In genomic region chr12:119375619-119376018, GRCh38 we compare ENCODE assay signal across 18 cellular contexts. TPM values are rescaled to one million over a fixed set of nuclear protein-coding genes. Genes with fewer than 3 reads are reported as not detected.
DNase-seq lines count a peak whose midpoint lies in the region; ATAC-seq, FAIRE-seq and TF ChIP-seq lines count a peak whose summit lies in the region.
"Had no signal": no experiment of that assay in that cellular context is flagged by ENCODE, and none has a peak within 500 bp of the region (broad histone marks: within the 10 kb centered on the region; RNA-seq: fewer than 3 reads in every experiment).

No MANE protein-coding gene starts in this region.

- peak; percentile 16 for DNase-seq in GM12892 (ENCODE audit: insufficient read length)
- DNase-seq in NB4 (ENCODE audit: low read depth), result peak; percentile 87
- DNase-seq in inferior parietal cortex (ENCODE audit: extremely low spot score), result peak; percentile 5
- DNase-seq in H4 (ENCODE audit: low spot score), result no peak
- no peak for DNase-seq in germinal center (ENCODE audit: low spot score)
- DNase-seq: activated T-cell treated with anti-CD3 and anti-CD28 coated beads, Interleukin-2, amount 50 U/mL, for 1 hour; psoas muscle; trophoblast cell had no signal

- H3K9me3 ChIP-seq in BLaER1, result no peaks in the 10 kb centered on the region

- TF ChIP-seq POLR2A in GM12892 (IDR thresholded peaks at IDR 0.05; ENCODE audit: low read depth, low read length) (no peak), NB4 (IDR thresholded peaks at IDR 0.05; ENCODE audit: extremely low read depth, insufficient read length) (no peak)

- peaks cover 59% of the 10 kb centered on the region for H3K4me1 ChIP-seq in BLaER1
- H3K4me1 ChIP-seq: psoas muscle had no signal

- H3K4me3 ChIP-seq in BLaER1 (peak overlapping the region; percentile 43; the same call in 1 of the 2 replicates), NB4 (ENCODE audit: low read depth, low read length) (no peak overlapping the region)
- H3K4me3 ChIP-seq: psoas muscle had no signal

- no peaks in the 10 kb centered on the region for H3K36me3 ChIP-seq in BLaER1

- H3K9ac ChIP-seq in BLaER1, result peak overlapping the region; percentile 61; the same call in 1 of the 2 replicates

- peak; percentile 91 for FAIRE-seq in GM12892 (lab: Jason Lieb, UNC)

- ATAC-seq in HG03439 (IDR thresholded peaks at IDR 0.05; ENCODE audit: unreplicated experiment) (no peak), GM21526 (IDR thresholded peaks at IDR 0.05; ENCODE audit: low FRiP score, unreplicated experiment) (no peak)
- ATAC-seq: HCT116, psoas muscle had no signal

- peak overlapping the region; percentile 88 for H3K4me2 ChIP-seq in BLaER1

- no peaks in the 10 kb centered on the region for H3K27me3 ChIP-seq in BLaER1

- peak overlapping the region; percentile 60 for H3K27ac ChIP-seq in BLaER1
- H3K27ac ChIP-seq: psoas muscle had no signal

- TF ChIP-seq CTCF in NB4 (IDR thresholded peaks at IDR 0.05; ENCODE audit: low read depth, low read length), result no peak

- no peaks in the 10 kb centered on the region for H4K20me1 ChIP-seq in BLaER1

RNA-seq across cellular contexts. Expression of gene CCDC60, which starts 41.1 kb away (rescaled TPM):
- not detected for polyA plus RNA-seq in GM12892 (2012; ENCODE audit: missing spikeins)
- total RNA-seq in H4 (2014; rRNA removed; shearing (Covaris generic)), result not detected in 2 replicates
- total RNA-seq: cerebellum, HT-29, kidney epithelial cell, M059J, myocyte, psoas muscle had no signal
- polyA plus RNA-seq: BJ, psoas muscle had no signal

Comparison
In these comparisons a context has a peak if more than half of its experiments do, and no peak if none do; other contexts are left out.
1. DNase-seq: peak in GM12892 (single experiment), NB4 (single experiment) and inferior parietal cortex (single experiment); none in H4 (single experiment) and germinal center (single experiment).